Comparison of ENCODE assay signal across 21 cellular contexts in the genomic region with DNA sequence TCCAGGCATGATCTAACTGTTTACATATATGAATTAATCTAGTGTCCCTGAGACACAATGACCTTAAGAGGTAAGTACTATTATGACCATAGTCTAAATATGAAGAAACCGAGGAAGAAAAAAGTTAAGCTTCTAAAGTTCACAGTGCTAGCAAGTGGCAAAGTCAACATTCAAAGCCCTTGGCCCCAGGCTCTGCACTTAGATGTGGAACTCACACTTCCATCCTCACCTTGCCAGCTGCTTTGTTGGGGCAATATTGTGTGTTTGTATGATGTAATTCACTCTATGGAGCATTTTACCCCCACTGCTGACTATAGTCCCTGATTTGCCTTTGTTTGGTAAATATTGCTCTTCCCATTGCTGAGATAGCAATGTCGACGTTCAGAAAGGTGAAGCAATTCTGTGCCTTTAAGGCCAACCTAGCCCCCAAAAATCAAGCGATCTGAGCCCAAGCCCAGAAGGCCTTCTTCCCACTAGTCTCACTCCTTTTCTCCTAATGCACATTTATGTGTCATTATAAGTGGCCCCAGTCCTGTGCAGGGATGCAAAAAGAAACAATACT.
"Had no signal": no experiment of that assay in that cellular context is flagged by ENCODE, and none has a peak within 500 bp of the region (broad histone marks: within the 10 kb centered on the region; RNA-seq: fewer than 3 reads in every experiment).

No MANE protein-coding gene starts in this region.

- DNase-seq: left ventricle myocardium inferior; mesendoderm; naive B cell; natural killer cell; nucleus accumbens; pancreas; posterior cingulate gyrus; retina; right cardiac atrium; stimulated activated CD4-positive, alpha-beta T cell treated with anti-CD3 and anti-CD28 coated beads, Interleukin-12 subunit alpha, Interleukin-12 subunit beta, amount 100 ng/mL, for 4 hours; stimulated activated CD4-positive, alpha-beta T cell treated with anti-CD3 and anti-CD28 coated beads, Interleukin-15, amount 100 ng/mL, for 24 hours; stimulated activated CD4-positive, alpha-beta T cell treated with anti-CD3 and anti-CD28 coated beads, Interleukin-2, amount 100 ng/mL, for 24 hours; stimulated activated CD4-positive, alpha-beta T cell treated with anti-CD3 and anti-CD28 coated beads, Interleukin-4, amount 100 ng/mL, for 1 hour; stimulated activated naive CD4-positive, alpha-beta T cell; tibial artery had no signal

- H3K9me3 Mint-ChIP-seq: mesothelial cell of epicardium; naive B cell; natural killer cell; neural crest cell; stimulated activated effector memory CD8-positive, alpha-beta T cell treated with anti-CD3 and anti-CD28 coated beads, Interleukin-12 subunit alpha, Interleukin-12 subunit beta, amount 100 ng/mL, for 72 hours; stimulated activated naive CD8-positive, alpha-beta T cell treated with anti-CD3 and anti-CD28 coated beads, Interleukin-15, Interleukin-2, amounts not matched to agents 100 ng/mL and 50 ng/mL, for 24 hours; type B pancreatic cell had no signal

- H3K36me3 Mint-ChIP-seq: mesothelial cell of epicardium; naive B cell; natural killer cell; stimulated activated effector memory CD8-positive, alpha-beta T cell treated with anti-CD3 and anti-CD28 coated beads, Interleukin-12 subunit alpha, Interleukin-12 subunit beta, amount 100 ng/mL, for 72 hours; type B pancreatic cell had no signal

- H3K27ac Mint-ChIP-seq: mesothelial cell of epicardium; naive B cell; natural killer cell; stimulated activated effector memory CD8-positive, alpha-beta T cell treated with anti-CD3 and anti-CD28 coated beads, Interleukin-12 subunit alpha, Interleukin-12 subunit beta, amount 100 ng/mL, for 72 hours; stimulated activated naive CD8-positive, alpha-beta T cell treated with anti-CD3 and anti-CD28 coated beads, Interleukin-15, Interleukin-2, amounts not matched to agents 100 ng/mL and 50 ng/mL, for 24 hours; type B pancreatic cell had no signal

- H3K4me1 Mint-ChIP-seq: natural killer cell had no signal

- ATAC-seq: natural killer cell; pancreas; right cardiac atrium; sciatic nerve; stimulated activated effector memory CD8-positive, alpha-beta T cell treated with anti-CD3 and anti-CD28 coated beads, Interleukin-12 subunit alpha, Interleukin-12 subunit beta, amount 100 ng/mL, for 72 hours had no signal

- H3K4me3 Mint-ChIP-seq: mesothelial cell of epicardium; naive B cell; natural killer cell; neural crest cell; stimulated activated effector memory CD8-positive, alpha-beta T cell treated with anti-CD3 and anti-CD28 coated beads, Interleukin-12 subunit alpha, Interleukin-12 subunit beta, amount 100 ng/mL, for 72 hours; stimulated activated naive CD8-positive, alpha-beta T cell treated with anti-CD3 and anti-CD28 coated beads, Interleukin-15, Interleukin-2, amounts not matched to agents 100 ng/mL and 50 ng/mL, for 24 hours; type B pancreatic cell had no signal
